39 cellular contexts compared by ENCODE assay signal in the genomic region with DNA sequence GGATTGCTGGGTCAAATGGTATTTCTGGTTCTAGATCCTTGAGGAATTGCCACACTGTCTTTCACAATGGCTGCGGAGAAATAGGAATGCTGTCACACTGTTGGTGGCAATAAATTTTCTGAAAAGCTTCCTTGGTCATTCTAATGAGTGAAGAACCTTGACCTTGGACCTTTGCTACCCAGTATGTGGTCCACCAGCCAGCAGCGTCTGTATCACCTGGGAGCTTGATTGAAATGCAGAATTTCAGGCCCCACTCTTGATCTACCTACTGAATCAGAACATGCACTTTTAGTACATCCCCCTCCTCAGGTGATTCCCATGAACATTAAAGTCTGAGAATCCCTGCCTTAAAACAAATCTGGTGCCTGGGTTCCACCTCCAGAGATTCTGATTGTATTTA. TPM values are rescaled to one million over a fixed set of nuclear protein-coding genes. Genes with fewer than 3 reads are reported as not detected.
"Had no signal": no experiment of that assay in that cellular context is flagged by ENCODE, and none has a peak within 500 bp of the region (broad histone marks: within the 10 kb centered on the region; RNA-seq: fewer than 3 reads in every experiment).

No MANE protein-coding gene starts in this region.

- FAIRE-seq: bronchial epithelial cell, TTC549 had no signal

- ATAC-seq: activated CD4-positive, alpha-beta T cell treated with anti-CD3 and anti-CD28 coated beads for 36 hours; activated CD4-positive, CD25-positive, alpha-beta regulatory T cell treated with anti-CD3 and anti-CD28 coated beads, Interleukin-2, amount 50 U/mL, for 24 hours; activated CD8-positive, alpha-beta memory T cell treated with anti-CD3 and anti-CD28 coated beads, Interleukin-2, amount 10 ng/mL, durations not matched to agents 7 days and 5 days; activated CD8-positive, alpha-beta T cell treated with anti-CD3 and anti-CD28 coated beads, Interleukin-2, amount 10 ng/mL, durations not matched to agents 7 days and 5 days; activated naive CD8-positive, alpha-beta T cell treated with anti-CD3 and anti-CD28 coated beads, Interleukin-2, amount 50 U/mL, for 24 hours had no signal

- H3K4me3 Mint-ChIP-seq: activated CD4-positive, alpha-beta memory T cell treated with anti-CD3 and anti-CD28 coated beads, Interleukin-2, amount 10 ng/mL, durations not matched to agents 7 days and 5 days; activated CD4-positive, alpha-beta T cell treated with anti-CD3 and anti-CD28 coated beads for 36 hours; activated CD4-positive, alpha-beta T cell treated with anti-CD3 and anti-CD28 coated beads, Interleukin-2, amount 10 ng/mL, durations not matched to agents 7 days and 5 days; activated CD8-positive, alpha-beta memory T cell treated with anti-CD3 and anti-CD28 coated beads, Interleukin-2, amount 10 ng/mL, durations not matched to agents 7 days and 5 days; activated CD8-positive, alpha-beta T cell treated with anti-CD3 and anti-CD28 coated beads, Interleukin-2, amount 10 ng/mL, durations not matched to agents 7 days and 5 days; activated naive CD4-positive, alpha-beta T cell treated with anti-CD3 and anti-CD28 coated beads, Interleukin-2, amount 10 ng/mL, durations not matched to agents 7 days and 5 days; activated naive CD4-positive, alpha-beta T cell treated with anti-CD3 and anti-CD28 coated beads, Interleukin-2, amount 50 U/mL, for 24 hours; activated naive CD8-positive, alpha-beta T cell; activated naive CD8-positive, alpha-beta T cell treated with anti-CD3 and anti-CD28 coated beads, Interleukin-2, amount 10 ng/mL, durations not matched to agents 7 days and 5 days; activated naive CD8-positive, alpha-beta T cell treated with anti-CD3 and anti-CD28 coated beads, Interleukin-2, amount 50 U/mL, for 24 hours; activated T-cell treated with anti-CD3 and anti-CD28 coated beads, Interleukin-2, amount 50 U/mL, for 24 hours; brain; central memory CD8-positive, alpha-beta T cell; T-helper 1 cell treated with Interleukin-12 subunit alpha and Interleukin-12 subunit beta and Interleukin-4 antibody, amounts not matched to agents 30 μg/mL and 1 μg/mL, for 36 hours; T-helper 2 cell treated with Interferon-gamma antibody and Interleukin-4, amounts not matched to agents 5 μg/mL and 100 μg/mL, for 36 hours had no signal

- H3K4me1 ChIP-seq: ascending aorta had no signal

- H3K4me3 ChIP-seq: ascending aorta, cardiac muscle cell had no signal

- H3K9me3 ChIP-seq: ascending aorta had no signal

- H3K9me3 Mint-ChIP-seq: activated CD4-positive, alpha-beta memory T cell treated with anti-CD3 and anti-CD28 coated beads, Interleukin-2, amount 10 ng/mL, durations not matched to agents 7 days and 5 days; activated CD4-positive, alpha-beta T cell treated with anti-CD3 and anti-CD28 coated beads, Interleukin-2, amount 10 ng/mL, durations not matched to agents 7 days and 5 days; activated naive CD4-positive, alpha-beta T cell treated with anti-CD3 and anti-CD28 coated beads, Interleukin-2, amount 10 ng/mL, durations not matched to agents 7 days and 5 days; activated naive CD4-positive, alpha-beta T cell treated with anti-CD3 and anti-CD28 coated beads, Interleukin-2, amount 50 U/mL, for 24 hours; activated naive CD8-positive, alpha-beta T cell treated with anti-CD3 and anti-CD28 coated beads, Interleukin-2, amount 10 ng/mL, durations not matched to agents 7 days and 5 days; activated naive CD8-positive, alpha-beta T cell treated with anti-CD3 and anti-CD28 coated beads, Interleukin-2, amount 50 U/mL, for 24 hours; activated T-cell treated with anti-CD3 and anti-CD28 coated beads, Interleukin-2, amount 50 U/mL, for 24 hours; activated T-helper 2 cell treated with anti-CD3 and anti-CD28 coated beads, Interferon-gamma antibody, Interleukin-2, Interleukin-4, amounts not matched to agents 10 μg/mL and 5 μg/mL and 100 μg/mL, durations not matched to agents 14 hours and 24 hours and 36 hours; brain; central memory CD8-positive, alpha-beta T cell; T-helper 1 cell treated with Interleukin-12 subunit alpha and Interleukin-12 subunit beta and Interleukin-4 antibody, amounts not matched to agents 30 μg/mL and 1 μg/mL, for 36 hours; T-helper 2 cell treated with Interferon-gamma antibody and Interleukin-4, amounts not matched to agents 5 μg/mL and 100 μg/mL, for 36 hours had no signal

- H3K27me3 ChIP-seq: ascending aorta had no signal

- H3K27ac ChIP-seq: ascending aorta, cardiac muscle cell, VCaP had no signal

- H3K27me3 Mint-ChIP-seq: activated naive CD4-positive, alpha-beta T cell treated with anti-CD3 and anti-CD28 coated beads, Interleukin-2, amount 10 ng/mL, durations not matched to agents 7 days and 5 days; activated naive CD4-positive, alpha-beta T cell treated with anti-CD3 and anti-CD28 coated beads, Interleukin-2, amount 50 U/mL, for 24 hours had no signal

- H3K36me3 Mint-ChIP-seq: activated CD8-positive, alpha-beta memory T cell treated with anti-CD3 and anti-CD28 coated beads, Interleukin-2, amount 10 ng/mL, durations not matched to agents 7 days and 5 days; activated naive CD4-positive, alpha-beta T cell treated with anti-CD3 and anti-CD28 coated beads, Interleukin-2, amount 10 ng/mL, durations not matched to agents 7 days and 5 days; activated naive CD4-positive, alpha-beta T cell treated with anti-CD3 and anti-CD28 coated beads, Interleukin-2, amount 50 U/mL, for 24 hours; activated naive CD8-positive, alpha-beta T cell; activated naive CD8-positive, alpha-beta T cell treated with anti-CD3 and anti-CD28 coated beads, Interleukin-2, amount 10 ng/mL, durations not matched to agents 7 days and 5 days; brain had no signal

- H3K36me3 ChIP-seq: ascending aorta, cardiac muscle cell had no signal

- H3K27ac Mint-ChIP-seq: activated CD4-positive, alpha-beta memory T cell treated with anti-CD3 and anti-CD28 coated beads, Interleukin-2, amount 10 ng/mL, durations not matched to agents 7 days and 5 days; activated CD4-positive, alpha-beta T cell treated with anti-CD3 and anti-CD28 coated beads for 36 hours; activated CD4-positive, alpha-beta T cell treated with anti-CD3 and anti-CD28 coated beads, Interleukin-2, amount 10 ng/mL, durations not matched to agents 7 days and 5 days; activated CD8-positive, alpha-beta memory T cell treated with anti-CD3 and anti-CD28 coated beads, Interleukin-2, amount 10 ng/mL, durations not matched to agents 7 days and 5 days; activated CD8-positive, alpha-beta T cell treated with anti-CD3 and anti-CD28 coated beads, Interleukin-2, amount 10 ng/mL, durations not matched to agents 7 days and 5 days; activated naive CD4-positive, alpha-beta T cell treated with anti-CD3 and anti-CD28 coated beads, Interleukin-2, amount 10 ng/mL, durations not matched to agents 7 days and 5 days; activated naive CD4-positive, alpha-beta T cell treated with anti-CD3 and anti-CD28 coated beads, Interleukin-2, amount 50 U/mL, for 24 hours; activated naive CD8-positive, alpha-beta T cell; activated naive CD8-positive, alpha-beta T cell treated with anti-CD3 and anti-CD28 coated beads, Interleukin-2, amount 10 ng/mL, durations not matched to agents 7 days and 5 days; activated naive CD8-positive, alpha-beta T cell treated with anti-CD3 and anti-CD28 coated beads, Interleukin-2, amount 50 U/mL, for 24 hours; activated T-cell treated with anti-CD3 and anti-CD28 coated beads, Interleukin-2, amount 50 U/mL, for 24 hours; activated T-helper 2 cell treated with anti-CD3 and anti-CD28 coated beads, Interferon-gamma antibody, Interleukin-2, Interleukin-4, amounts not matched to agents 10 μg/mL and 5 μg/mL and 100 μg/mL, durations not matched to agents 14 hours and 24 hours and 36 hours; brain; T-helper 1 cell treated with Interleukin-12 subunit alpha and Interleukin-12 subunit beta and Interleukin-4 antibody, amounts not matched to agents 30 μg/mL and 1 μg/mL, for 36 hours; T-helper 2 cell treated with Interferon-gamma antibody and Interleukin-4, amounts not matched to agents 5 μg/mL and 100 μg/mL, for 36 hours had no signal

- DNase-seq: activated CD4-positive, alpha-beta memory T cell treated with anti-CD3 and anti-CD28 coated beads, Interleukin-2, amount 10 ng/mL, durations not matched to agents 7 days and 5 days; activated CD4-positive, alpha-beta T cell treated with anti-CD3 and anti-CD28 coated beads for 1 hour; activated CD4-positive, alpha-beta T cell treated with anti-CD3 and anti-CD28 coated beads for 36 hours; activated CD4-positive, alpha-beta T cell treated with anti-CD3 and anti-CD28 coated beads for 48 hours; activated CD4-positive, alpha-beta T cell treated with anti-CD3 and anti-CD28 coated beads, Interleukin-2, amount 10 ng/mL, durations not matched to agents 7 days and 5 days; activated CD4-positive, alpha-beta T cell treated with anti-CD3 and anti-CD28 coated beads, Interleukin-2, amount 50 U/mL, for 48 hours; activated CD4-positive, CD25-positive, alpha-beta regulatory T cell; activated CD8-positive, alpha-beta memory T cell treated with anti-CD3 and anti-CD28 coated beads for 24 hours; activated CD8-positive, alpha-beta memory T cell treated with anti-CD3 and anti-CD28 coated beads, Interleukin-2, amount 10 ng/mL, durations not matched to agents 7 days and 5 days; activated CD8-positive, alpha-beta memory T cell treated with anti-CD3 and anti-CD28 coated beads, Interleukin-2, amount 50 U/mL, for 48 hours; activated CD8-positive, alpha-beta T cell treated with anti-CD3 and anti-CD28 coated beads, Interleukin-2, amount 10 ng/mL, durations not matched to agents 7 days and 5 days; activated effector memory CD4-positive, alpha-beta T cell treated with Interleukin-2 at 50 U/mL for 16 hours; activated gamma-delta T cell; activated naive CD4-positive, alpha-beta T cell treated with anti-CD3 and anti-CD28 coated beads, Interleukin-2, amount 10 ng/mL, durations not matched to agents 7 days and 5 days; activated naive CD4-positive, alpha-beta T cell treated with Interleukin-2 at 50 U/mL for 16 hours; activated naive CD8-positive, alpha-beta T cell treated with anti-CD3 and anti-CD28 coated beads, Interleukin-2, amount 10 ng/mL, durations not matched to agents 7 days and 5 days; activated naive CD8-positive, alpha-beta T cell treated with anti-CD3 and anti-CD28 coated beads, Interleukin-2, amount 50 U/mL, for 24 hours; activated T-cell treated with anti-CD3 and anti-CD28 coated beads, Interleukin-2, amount 50 U/mL, for 24 hours; activated T-cell treated with anti-CD3 and anti-CD28 coated beads, Interleukin-2, amount 50 U/mL, for 48 hours; amygdala; anterior cingulate cortex; caudate nucleus; cerebellar nuclear complex; T-helper 1 cell; T-helper 2 cell; T-helper 9 cell had no signal

- H3K4me1 Mint-ChIP-seq: activated CD4-positive, alpha-beta memory T cell treated with anti-CD3 and anti-CD28 coated beads, Interleukin-2, amount 10 ng/mL, durations not matched to agents 7 days and 5 days; activated CD4-positive, alpha-beta T cell treated with anti-CD3 and anti-CD28 coated beads for 36 hours; activated CD4-positive, alpha-beta T cell treated with anti-CD3 and anti-CD28 coated beads, Interleukin-2, amount 10 ng/mL, durations not matched to agents 7 days and 5 days; activated naive CD4-positive, alpha-beta T cell treated with anti-CD3 and anti-CD28 coated beads, Interleukin-2, amount 10 ng/mL, durations not matched to agents 7 days and 5 days; activated naive CD4-positive, alpha-beta T cell treated with anti-CD3 and anti-CD28 coated beads, Interleukin-2, amount 50 U/mL, for 24 hours; activated naive CD8-positive, alpha-beta T cell treated with anti-CD3 and anti-CD28 coated beads, Interleukin-2, amount 10 ng/mL, durations not matched to agents 7 days and 5 days; activated naive CD8-positive, alpha-beta T cell treated with anti-CD3 and anti-CD28 coated beads, Interleukin-2, amount 50 U/mL, for 24 hours; brain; central memory CD8-positive, alpha-beta T cell had no signal

RNA-seq across cellular contexts. Expression of a gene that starts 27.5 kb away (rescaled TPM):
- total RNA-seq: activated CD4-positive, alpha-beta memory T cell treated with anti-CD3 and anti-CD28 coated beads, Interleukin-2, amount 10 ng/mL, durations not matched to agents 7 days and 5 days; activated CD4-positive, alpha-beta T cell treated with anti-CD3 and anti-CD28 coated beads, Interleukin-2, amount 10 ng/mL, durations not matched to agents 7 days and 5 days; activated CD8-positive, alpha-beta memory T cell treated with anti-CD3 and anti-CD28 coated beads, Interleukin-2, amount 10 ng/mL, durations not matched to agents 7 days and 5 days; activated CD8-positive, alpha-beta T cell treated with anti-CD3 and anti-CD28 coated beads, Interleukin-2, amount 10 ng/mL, durations not matched to agents 7 days and 5 days; activated naive CD8-positive, alpha-beta T cell treated with anti-CD3 and anti-CD28 coated beads, Interleukin-2, amount 10 ng/mL, durations not matched to agents 7 days and 5 days; ascending aorta; bronchial epithelial cell had no signal
